In genomic region chr3:197942956-197943556, GRCh38 we compare ENCODE assay signal across 8 cellular contexts. TPM values are rescaled to one million over a fixed set of nuclear protein-coding genes. Genes with fewer than 3 reads are reported as not detected.
DNase-seq lines count a peak whose midpoint lies in the region; ATAC-seq, FAIRE-seq and TF ChIP-seq lines count a peak whose summit lies in the region.

No MANE protein-coding gene starts in this region.

- H3K79me2 ChIP-seq in trophoblast cell (ENCODE audit: control insufficient read depth, insufficient read depth, low read length, poor library complexity), result no peaks in the 10 kb centered on the region

- no peaks in the 10 kb centered on the region for H3K36me3 Mint-ChIP-seq in activated naive CD8-positive, alpha-beta T cell treated with anti-CD3 and anti-CD28 coated beads, Interleukin-2, amount 10 ng/mL, durations not matched to agents 7 days and 5 days
- peaks cover 2% of the 10 kb centered on the region for H3K36me3 Mint-ChIP-seq in activated naive CD8-positive, alpha-beta T cell treated with anti-CD3 and anti-CD28 coated beads for 36 hours

- no peak overlapping the region for H3K18ac ChIP-seq in trophoblast cell (ENCODE audit: low read length)

- H3K27me3 ChIP-seq in esophagus squamous epithelium, result no peaks in the 10 kb centered on the region
- H3K27me3 ChIP-seq in trophoblast cell (ENCODE audit: insufficient read depth, low read length), result no peaks in the 10 kb centered on the region

- H3K9me3 Mint-ChIP-seq in activated naive CD8-positive, alpha-beta T cell treated with anti-CD3 and anti-CD28 coated beads, Interleukin-2, amount 10 ng/mL, durations not matched to agents 7 days and 5 days, result no peaks in the 10 kb centered on the region
- H3K9me3 Mint-ChIP-seq in activated naive CD8-positive, alpha-beta T cell treated with anti-CD3 and anti-CD28 coated beads for 36 hours, result no peaks in the 10 kb centered on the region

- no peaks in the 10 kb centered on the region for H3K27me3 Mint-ChIP-seq in activated naive CD8-positive, alpha-beta T cell treated with anti-CD3 and anti-CD28 coated beads, Interleukin-2, amount 10 ng/mL, durations not matched to agents 7 days and 5 days
- no peaks in the 10 kb centered on the region for H3K27me3 Mint-ChIP-seq in activated naive CD8-positive, alpha-beta T cell treated with anti-CD3 and anti-CD28 coated beads for 36 hours

- H3K4me3 ChIP-seq in esophagus squamous epithelium (no peak overlapping the region), trophoblast cell (ENCODE audit: low read depth, low read length) (no peak overlapping the region)

- H3K4me1 Mint-ChIP-seq in activated naive CD8-positive, alpha-beta T cell treated with anti-CD3 and anti-CD28 coated beads, Interleukin-2, amount 10 ng/mL, durations not matched to agents 7 days and 5 days, result peaks cover 5% of the 10 kb centered on the region
- no peaks in the 10 kb centered on the region for H3K4me1 Mint-ChIP-seq in activated naive CD8-positive, alpha-beta T cell treated with anti-CD3 and anti-CD28 coated beads for 36 hours

- H2BK5ac ChIP-seq in trophoblast cell (ENCODE audit: low read depth, low read length, poor library complexity), result no peak overlapping the region

- DNase-seq in activated naive CD8-positive, alpha-beta T cell treated with anti-CD3 and anti-CD28 coated beads, Interleukin-2, amount 10 ng/mL, durations not matched to agents 7 days and 5 days, result no peak
- no peak for DNase-seq in activated naive CD8-positive, alpha-beta T cell treated with anti-CD3 and anti-CD28 coated beads for 36 hours
- DNase-seq in HTR-8/SVneo (ENCODE audit: insufficient read length, low spot score) (peak; percentile 68), SK-MEL-5 (ENCODE audit: low read depth, low spot score) (peak; percentile 76), esophagus squamous epithelium (lab: John Stamatoyannopoulos, UW) (no peak), trophoblast cell (peak; percentile 20 to 72), NCI-H187 treated with DMSO at 0.1 percent for 48 hours (lab: John Stamatoyannopoulos, UW) (no peak)

- no peaks in the 10 kb centered on the region for H3K79me1 ChIP-seq in trophoblast cell (ENCODE audit: low read length)

- no peak overlapping the region for H3K9ac ChIP-seq in trophoblast cell (ENCODE audit: low read length)

- no peak overlapping the region for H4K91ac ChIP-seq in trophoblast cell (ENCODE audit: low read depth, low read length)

- ATAC-seq in activated naive CD8-positive, alpha-beta T cell treated with anti-CD3 and anti-CD28 coated beads, Interleukin-2, amount 10 ng/mL, durations not matched to agents 7 days and 5 days (ENCODE audit: low read depth), result peak; percentile 76
- ATAC-seq in GM19035 (IDR thresholded peaks at IDR 0.05; ENCODE audit: unreplicated experiment), result no peak

- no peak overlapping the region for H3K27ac ChIP-seq in esophagus squamous epithelium
- no peak overlapping the region for H3K27ac ChIP-seq in trophoblast cell (ENCODE audit: low read depth, low read length)

- no peaks in the 10 kb centered on the region for H3K4me1 ChIP-seq in esophagus squamous epithelium
- H3K4me1 ChIP-seq in trophoblast cell (ENCODE audit: control insufficient read depth in 1 of 2, insufficient read depth in 2 of 2, low read length in 2 of 2), result no peaks in the 10 kb centered on the region

- no peak overlapping the region for H2BK120ac ChIP-seq in trophoblast cell (ENCODE audit: insufficient read depth, low read length, poor library complexity)

- WGBS in esophagus squamous epithelium, 2 donors, result 26 to 36% methylated on average over 2 of the region's 2 CpGs
- no CpG with 5 or more reads among the region's 2 CpGs for WGBS in trophoblast cell (ENCODE audit: extremely low coverage, insufficient coverage, insufficient read length)

- no peak overlapping the region for H3K23ac ChIP-seq in trophoblast cell (ENCODE audit: low read length)

- no peak overlapping the region for H2AFZ ChIP-seq in trophoblast cell (ENCODE audit: insufficient read depth, low read length, poor library complexity)

- no peak overlapping the region for H2AK5ac ChIP-seq in trophoblast cell (ENCODE audit: low read length)

- no peak overlapping the region for H4K12ac ChIP-seq in trophoblast cell (ENCODE audit: low read depth, low read length)

- H3K27ac Mint-ChIP-seq in activated naive CD8-positive, alpha-beta T cell treated with anti-CD3 and anti-CD28 coated beads, Interleukin-2, amount 10 ng/mL, durations not matched to agents 7 days and 5 days, result no peak overlapping the region
- H3K27ac Mint-ChIP-seq in activated naive CD8-positive, alpha-beta T cell treated with anti-CD3 and anti-CD28 coated beads for 36 hours, result no peak overlapping the region

- FAIRE-seq in HTR-8/SVneo (lab: Jason Lieb, UNC), result no peak

- H3K4ac ChIP-seq in trophoblast cell (ENCODE audit: low read depth, low read length), result no peak overlapping the region

- no peak for TF ChIP-seq POLR2A in esophagus squamous epithelium (IDR thresholded peaks at IDR 0.05)

- intact Hi-C loops in esophagus squamous epithelium (cut with DNase I), result no loop called here

- no peak overlapping the region for H3K4me3 Mint-ChIP-seq in activated naive CD8-positive, alpha-beta T cell treated with anti-CD3 and anti-CD28 coated beads, Interleukin-2, amount 10 ng/mL, durations not matched to agents 7 days and 5 days
- H3K4me3 Mint-ChIP-seq in activated naive CD8-positive, alpha-beta T cell treated with anti-CD3 and anti-CD28 coated beads for 36 hours, result no peak overlapping the region

- POLR2A ChIA-PET in activated naive CD8-positive, alpha-beta T cell treated with anti-CD3 and anti-CD28 coated beads, Interleukin-2, amount 10 ng/mL, durations not matched to agents 7 days and 5 days (lab: Charles Lee), result no interaction called here

- no peak overlapping the region for H3K4me2 ChIP-seq in trophoblast cell (ENCODE audit: low read length)

- no peak overlapping the region for H2BK12ac ChIP-seq in trophoblast cell (ENCODE audit: low read length)

- no peak overlapping the region for H3K14ac ChIP-seq in trophoblast cell (ENCODE audit: low read length)

- in situ Hi-C loops in SK-MEL-5 (cut with HindIII; ENCODE audit: low pct_unique_long_range_greater_than_20kb, low sequenced_read_pairs), result no loop called here

- no peaks in the 10 kb centered on the region for H3K9me3 ChIP-seq in esophagus squamous epithelium
- no peaks in the 10 kb centered on the region for H3K9me3 ChIP-seq in trophoblast cell (ENCODE audit: insufficient read depth, low read depth, low read length)

- TF ChIP-seq CTCF in esophagus squamous epithelium (IDR thresholded peaks at IDR 0.05), result peak; percentile 34 to 67 (median 52)

- H3K36me3 ChIP-seq in esophagus squamous epithelium (peaks cover 0 to 4% (median 0%) of the 10 kb centered on the region in 3 donors), trophoblast cell (ENCODE audit: control insufficient read depth in 1 of 2, insufficient read depth in 2 of 2, low read length in 2 of 2) (peaks cover 1 to 2% of the 10 kb centered on the region in 2 experiments)

- H4K8ac ChIP-seq in trophoblast cell (ENCODE audit: low read depth, low read length), result no peak overlapping the region

RNA-seq across cellular contexts. Expression of gene RPL35A, which starts 6.9 kb away (rescaled TPM):
- 1,000 to 10,000 TPM; 1,037 to 1,049 TPM for total RNA-seq in activated naive CD8-positive, alpha-beta T cell treated with anti-CD3 and anti-CD28 coated beads, Interleukin-2, amount 10 ng/mL, durations not matched to agents 7 days and 5 days
- total RNA-seq in activated naive CD8-positive, alpha-beta T cell treated with anti-CD3 and anti-CD28 coated beads for 36 hours, result 1,000 to 10,000 TPM; 1,619 to 1,626 TPM
- 1,758 and 1,770 TPM in 2 replicates for total RNA-seq in SK-MEL-5 (2014; rRNA removed; shearing (Covaris generic))
- 718 and 1,008 TPM in 2 replicates for polyA plus RNA-seq in SK-MEL-5 (2015; cell fraction: cytosol; rRNA removed)
- polyA plus RNA-seq in SK-MEL-5 (2015; cell fraction: nucleus; rRNA removed), result 211 and 293 TPM in 2 replicates
- 100 to 1,000 TPM; 495 to 880 (median 705) TPM for total RNA-seq in esophagus squamous epithelium
- 2,548 and 2,659 TPM in 2 replicates for polyA plus RNA-seq in trophoblast cell (2013)

RNA-seq across cellular contexts. Expression of gene LMLN, which starts 17.0 kb away (rescaled TPM):
- 1 to 10 TPM; 7.9 to 8.2 TPM for total RNA-seq in activated naive CD8-positive, alpha-beta T cell treated with anti-CD3 and anti-CD28 coated beads, Interleukin-2, amount 10 ng/mL, durations not matched to agents 7 days and 5 days
- total RNA-seq in activated naive CD8-positive, alpha-beta T cell treated with anti-CD3 and anti-CD28 coated beads for 36 hours, result 10 to 100 TPM in 1 of 2 experiments, 1 to 10 TPM in 1; 8.1 to 10.4 TPM
- 5.7 and 6.5 TPM in 2 replicates for total RNA-seq in SK-MEL-5 (2014; rRNA removed; shearing (Covaris generic))
- polyA plus RNA-seq in SK-MEL-5 (2015; cell fraction: cytosol; rRNA removed), result 5.9 and 9.9 TPM in 2 replicates
- 13.9 and 15.1 TPM in 2 replicates for polyA plus RNA-seq in SK-MEL-5 (2015; cell fraction: nucleus; rRNA removed)
- 1 to 10 TPM; 3.5 to 5.2 (median 4.4) TPM for total RNA-seq in esophagus squamous epithelium
- 1.7 and 1.8 TPM in 2 replicates for polyA plus RNA-seq in trophoblast cell (2013)

Comparison
In these comparisons a context has a peak if more than half of its experiments do, and no peak if none do; other contexts are left out.
1. DNase-seq: peak in HTR-8/SVneo (single experiment), SK-MEL-5 (single experiment) and trophoblast cell (2 of 2); none in activated naive CD8-positive, alpha-beta T cell treated with anti-CD3 and anti-CD28 coated beads, Interleukin-2, amount 10 ng/mL, durations not matched to agents 7 days and 5 days (single experiment), activated naive CD8-positive, alpha-beta T cell treated with anti-CD3 and anti-CD28 coated beads for 36 hours (single experiment), esophagus squamous epithelium (single experiment) and NCI-H187 treated with DMSO at 0.1 percent for 48 hours (single experiment).